1 cellular context compared by ENCODE assay signal in the genomic region with DNA sequence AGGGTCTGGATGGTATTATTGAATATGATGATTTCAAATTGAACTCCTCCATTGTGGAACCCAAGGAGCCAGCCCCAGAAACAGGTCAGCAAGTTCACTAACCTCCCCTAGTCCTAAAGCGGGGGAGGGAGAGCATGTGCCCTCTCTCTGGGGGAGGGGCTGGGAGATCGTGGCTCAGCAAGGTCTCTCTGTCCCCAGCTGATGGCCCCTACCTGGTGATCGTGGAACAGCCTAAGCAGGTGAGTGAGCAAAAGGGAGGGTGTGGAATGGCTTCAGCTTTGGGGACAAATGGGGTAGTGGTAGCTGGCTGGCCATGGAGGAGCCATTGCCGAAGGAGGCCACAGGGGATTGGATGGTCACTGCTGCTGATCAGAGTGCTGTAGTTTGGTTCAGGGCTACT.
TF ChIP-seq lines count a peak whose summit lies in the region.

No MANE protein-coding gene starts in this region.

TF ChIP-seq in H1, 55 proteins besides CTCF, POLR2A, EP300 and RAD21:
- TF ChIP-seq YY1 (IDR thresholded peaks at IDR 0.05; ENCODE audit: low read depth, low read length) (no peak), SAP30 (IDR thresholded peaks at IDR 0.05; ENCODE audit: insufficient read depth, insufficient replicate concordance, low read length) (peak; percentile 10)
